Comparison of ENCODE assay signal across 13 cellular contexts in genomic region chr1:223775711-223776074, GRCh38.
DNase-seq lines count a peak whose midpoint lies in the region; ATAC-seq, FAIRE-seq and TF ChIP-seq lines count a peak whose summit lies in the region.
"Had no signal": no experiment of that assay in that cellular context is flagged by ENCODE, and none has a peak within 500 bp of the region (broad histone marks: within the 10 kb centered on the region; RNA-seq: fewer than 3 reads in every experiment).

No MANE protein-coding gene starts in this region.

- no peaks in the 10 kb centered on the region for H3K9me3 ChIP-seq in HCT116 (ENCODE audit: control insufficient read depth in 1 of 2, insufficient read depth in 1 of 2, low read depth in 1 of 2, low read length in 2 of 2)
- H3K9me3 ChIP-seq in astrocyte (ENCODE audit: insufficient read depth, low read depth, low read length) = no peaks in the 10 kb centered on the region
- H3K9me3 ChIP-seq: transverse colon had no signal

- H3K27ac ChIP-seq in ACC112 (ENCODE audit: low read depth, low read length) (peak overlapping the region; percentile 84), HCT116 (ENCODE audit: low read depth, low read length) (peak overlapping the region; percentile 14; the same call in 1 of the 2 replicates), astrocyte (ENCODE audit: low read depth, low read length) (peak overlapping the region; percentile 81)

- TF ChIP-seq RAD21 in HCT116 (IDR thresholded peaks at IDR 0.05; ENCODE audit: low read depth) = no peak

- H2AFZ ChIP-seq in ACC112 (ENCODE audit: low read length, unreplicated experiment) (no peak overlapping the region), HCT116 (ENCODE audit: low read depth, low read length, poor library complexity, severe bottlenecking) (no peak overlapping the region), astrocyte (ENCODE audit: low read depth, low read length) (no peak overlapping the region)

- RAD21 ChIA-PET in HCT116 (lab: Charles Lee; ENCODE audit: low non-redundant PET in 1 of 2, low total read pairs in 2 of 2, uncharacterized antibody in 2 of 2, unreplicated experiment in 2 of 2) = no interaction called here

- TF ChIP-seq CTCF in HCT116 (IDR thresholded peaks at IDR 0.05 in 2 of 3, conservative IDR thresholded peaks at IDR 0.05 in 1 of 3; ENCODE audit: borderline replicate concordance in 1 of 3, insufficient read depth in 1 of 3, low read depth in 2 of 3, low read length in 2 of 3) = no peak
- TF ChIP-seq CTCF in astrocyte (IDR thresholded peaks at IDR 0.05; ENCODE audit: insufficient read depth, low read depth, low read length) = no peak
- no peak for TF ChIP-seq CTCF in mesothelial cell of epicardium (IDR thresholded peaks at IDR 0.05; ENCODE audit: unreplicated experiment)

- H3K27me3 ChIP-seq in ACC112 (ENCODE audit: insufficient read depth, low read length) (no peaks in the 10 kb centered on the region), HCT116 (ENCODE audit: insufficient read depth, low read length) (no peaks in the 10 kb centered on the region), astrocyte (ENCODE audit: insufficient read depth, low read length) (no peaks in the 10 kb centered on the region)
- H3K27me3 ChIP-seq: transverse colon had no signal

- H3K4me1 Mint-ChIP-seq in astrocyte (ENCODE audit: low read depth, unreplicated experiment) (peaks cover 52% of the 10 kb centered on the region), mesothelial cell of epicardium (peaks cover 32% of the 10 kb centered on the region)

- TF ChIP-seq POLR2A in HCT116 (IDR thresholded peaks at IDR 0.05; ENCODE audit: borderline replicate concordance, extremely low read depth, insufficient read depth, insufficient read length) = no peak

- no peaks in the 10 kb centered on the region for H3K9me3 Mint-ChIP-seq in astrocyte (ENCODE audit: unreplicated experiment)
- H3K9me3 Mint-ChIP-seq in mesothelial cell of epicardium = no peaks in the 10 kb centered on the region

- H3K27me3 Mint-ChIP-seq in astrocyte (ENCODE audit: low read depth, unreplicated experiment) = no peaks in the 10 kb centered on the region
- H3K27me3 Mint-ChIP-seq in mesothelial cell of epicardium (ENCODE audit: low read depth) = no peaks in the 10 kb centered on the region

- no TSS peak for BruUV-seq in HCT116 (replicated peaks; lab: Mats Ljungman, UMichigan)

- H3K9ac ChIP-seq in HCT116 (ENCODE audit: low read length) = peak overlapping the region; percentile 1; the same call in 1 of the 2 replicates
- peak overlapping the region; percentile 35 for H3K9ac ChIP-seq in astrocyte (ENCODE audit: low read length)

- H3K4me1 ChIP-seq in ACC112 (ENCODE audit: control insufficient read depth, insufficient read depth, low read length, unreplicated experiment) (peaks cover 51% of the 10 kb centered on the region), HCT116 (ENCODE audit: control insufficient read depth in 1 of 2, insufficient read depth in 2 of 2, low read length in 2 of 2) (peaks cover 21 to 51% of the 10 kb centered on the region in 2 experiments), astrocyte (ENCODE audit: insufficient read depth, low read length) (peaks cover 48% of the 10 kb centered on the region)

- H3K4me3 ChIP-seq in ACC112 (ENCODE audit: low read depth, low read length) (peak overlapping the region; percentile 1; the same call in 1 of the 2 replicates), HCT116 (replicated peaks in 1 of 2; ENCODE audit: low read depth in 1 of 2, low read length in 2 of 2) (no peak overlapping the region), astrocyte (ENCODE audit: insufficient read depth, low read depth, low read length) (no peak overlapping the region)
- H3K4me3 ChIP-seq: transverse colon had no signal

- H3K27ac Mint-ChIP-seq in astrocyte (ENCODE audit: unreplicated experiment) = peak overlapping the region; percentile 83
- H3K27ac Mint-ChIP-seq in mesothelial cell of epicardium = peak overlapping the region; percentile 48

- POLR2A ChIA-PET in HCT116 (lab: Charles Lee) = interaction anchor here (1.1 kb wide), 1 partner anchor 75 kb away, joined by 3 read pairs; no protein-coding TSS in a partner anchor

- no peaks in the 10 kb centered on the region for H4K20me1 ChIP-seq in HCT116 (ENCODE audit: insufficient read depth)
- H4K20me1 ChIP-seq in astrocyte (ENCODE audit: insufficient read depth, low read length) = no peaks in the 10 kb centered on the region

- CTCF ChIA-PET in HCT116 (lab: Charles Lee) = no interaction called here

- DNase-seq in HCT116 (ENCODE audit: low read depth, low spot score) = no peak
- DNase-seq in astrocyte (ENCODE audit: low read depth) = no peak
- no peak for DNase-seq in mesothelial cell of epicardium (ENCODE audit: low spot score in 2 of 2, unreplicated experiment in 2 of 2)
- DNase-seq in KG1 (lab: John Stamatoyannopoulos, UW) = no peak
- no peak for DNase-seq in NCI-H82 treated with DMSO at 0.1 percent for 48 hours (lab: John Stamatoyannopoulos, UW; ENCODE audit: unreplicated experiment)
- DNase-seq: NCI-H1694, T1000, transverse colon had no signal

- H3K36me3 ChIP-seq in ACC112 (ENCODE audit: insufficient read depth, low read length) (peaks cover 61% of the 10 kb centered on the region), HCT116 (ENCODE audit: control insufficient read depth in 1 of 2, insufficient read depth in 2 of 2, low read length in 2 of 2) (peaks cover 23 to 47% of the 10 kb centered on the region in 2 experiments; a peak in 3 of 4 replicates), astrocyte (ENCODE audit: insufficient read depth, low read length) (peaks cover 59% of the 10 kb centered on the region)

- ATAC-seq in HCT116 = no peak
- ATAC-seq in HG02938 (IDR thresholded peaks at IDR 0.05; ENCODE audit: unreplicated experiment) = no peak
- ATAC-seq in HG03469 (IDR thresholded peaks at IDR 0.05; ENCODE audit: unreplicated experiment) = no peak

- H3K36me3 Mint-ChIP-seq in astrocyte (ENCODE audit: low read depth, unreplicated experiment) (peaks cover 15% of the 10 kb centered on the region), mesothelial cell of epicardium (peaks cover 52% of the 10 kb centered on the region)

- H3K4me2 ChIP-seq in HCT116 (ENCODE audit: low read length) (peak overlapping the region; percentile 46), astrocyte (ENCODE audit: low read length) (peak overlapping the region; percentile 49)

- FAIRE-seq in astrocyte (lab: Jason Lieb, UNC) = no peak
- FAIRE-seq: colon, H1 had no signal

- no peaks in the 10 kb centered on the region for H3K9me2 ChIP-seq in HCT116 (ENCODE audit: insufficient read depth)

- H3K79me2 ChIP-seq in ACC112 (ENCODE audit: control insufficient read depth, insufficient read depth, low read length, unreplicated experiment) (no peaks in the 10 kb centered on the region), HCT116 (ENCODE audit: insufficient read depth, low read length) (no peaks in the 10 kb centered on the region; the same call in 1 of the 2 replicates), astrocyte (ENCODE audit: insufficient read depth, low read length) (no peaks in the 10 kb centered on the region)

- intact Hi-C loops in HCT116 (cut with micrococcal nuclease) = no loop called here

- H3K4me3 Mint-ChIP-seq in astrocyte (ENCODE audit: unreplicated experiment) (peak overlapping the region; percentile 30), mesothelial cell of epicardium (no peak overlapping the region)

TF ChIP-seq in HCT116, 20 proteins besides CTCF, POLR2A, EP300 and RAD21:
- TF ChIP-seq ZFX (IDR thresholded peaks at IDR 0.05) = no peak
- TF ChIP-seq ZNF274 (IDR thresholded peaks at IDR 0.05; ENCODE audit: low read depth, low read length) = no peak
- TF ChIP-seq SP1 (IDR thresholded peaks at IDR 0.05; ENCODE audit: low read depth) = no peak
- TF ChIP-seq YY1 (IDR thresholded peaks at IDR 0.05; ENCODE audit: extremely low read depth, insufficient replicate concordance, low read depth, low read length) = no peak
- TF ChIP-seq CBX3 (IDR thresholded peaks at IDR 0.05; ENCODE audit: low read depth) = no peak
- no peak for TF ChIP-seq SRF (IDR thresholded peaks at IDR 0.05; ENCODE audit: low read depth)
- no peak for TF ChIP-seq CEBPB (IDR thresholded peaks at IDR 0.05; ENCODE audit: low read depth)
- TF ChIP-seq ZBTB33 (IDR thresholded peaks at IDR 0.05; ENCODE audit: extremely low read depth, insufficient replicate concordance, low read length) = no peak
- TF ChIP-seq EZH2phosphoT487 (IDR thresholded peaks at IDR 0.05; ENCODE audit: borderline replicate concordance) = no peak
- TF ChIP-seq ATF3 (IDR thresholded peaks at IDR 0.05) = no peak
- no peak for TF ChIP-seq TCF7L2 (IDR thresholded peaks at IDR 0.05; ENCODE audit: borderline replicate concordance, extremely low read depth, insufficient read depth, insufficient read length)
- no peak for TF ChIP-seq FOSL1 (IDR thresholded peaks at IDR 0.05; ENCODE audit: low read depth)

Comparison
In these comparisons a context has a peak if more than half of its experiments do, and no peak if none do; other contexts are left out.
1. H3K27ac ChIP-seq: peak in every context shown above with its lines; median percentile 84 in ACC112; 81 in astrocyte; 14 in HCT116.